In genomic region chr18:72460210-72460680, GRCh38 we compare ENCODE assay signal across 18 cellular contexts.
DNase-seq lines count a peak whose midpoint lies in the region; TF ChIP-seq lines count a peak whose summit lies in the region.
"Had no signal": no experiment of that assay in that cellular context is flagged by ENCODE, and none has a peak within 500 bp of the region (broad histone marks: within the 10 kb centered on the region; RNA-seq: fewer than 3 reads in every experiment).

No MANE protein-coding gene starts in this region.

- intact Hi-C loops in esophagus muscularis mucosa (cut with DNase I), result no loop called here

- H3K36me3 ChIP-seq in SK-N-SH (replicated peaks in 1 of 2; ENCODE audit: control insufficient read depth in 1 of 2, insufficient read depth in 2 of 2, low read length in 1 of 2) (no peaks in the 10 kb centered on the region), esophagus muscularis mucosa (no peaks in the 10 kb centered on the region)
- H3K36me3 ChIP-seq: thoracic aorta had no signal

- peak overlapping the region in 1 of 2 experiments; percentile 62; a peak in 2 of 4 replicates for H3K27ac ChIP-seq in SK-N-SH (ENCODE audit: low read depth in 2 of 2, low read length in 1 of 2)
- no peak overlapping the region for H3K27ac ChIP-seq in esophagus muscularis mucosa (replicated peaks in 1 of 4)
- H3K27ac ChIP-seq: KMS-11, thoracic aorta had no signal

- WGBS in SK-N-SH (ENCODE audit: low lambda C conversion rate), result 15% methylated on average over 1 of the region's 1 CpG
- 85% methylated on average over 1 of the region's 1 CpG for WGBS in esophagus muscularis mucosa

- peaks cover 24% of the 10 kb centered on the region for H3F3A ChIP-seq in SK-N-SH (replicated peaks; ENCODE audit: insufficient read depth)

- TF ChIP-seq CTCF in SK-N-SH (IDR thresholded peaks at IDR 0.05) (no peak), fibroblast of villous mesenchyme (IDR thresholded peaks at IDR 0.05; ENCODE audit: insufficient read depth, low read depth, low read length) (no peak), retinal pigment epithelial cell (conservative IDR thresholded peaks at IDR 0.05; ENCODE audit: low read depth, low read length) (no peak), esophagus muscularis mucosa (IDR thresholded peaks at IDR 0.05) (no peak)

- TF ChIP-seq POLR2A in esophagus muscularis mucosa (IDR thresholded peaks at IDR 0.05; ENCODE audit: low read depth), result no peak

- H3K79me2 ChIP-seq in SK-N-SH (ENCODE audit: insufficient read depth), result no peaks in the 10 kb centered on the region

- H3K9ac ChIP-seq in SK-N-SH, result no peak overlapping the region
- H3K9ac ChIP-seq: KMS-11 had no signal

- H3K27me3 ChIP-seq in SK-N-SH (ENCODE audit: insufficient read depth), result no peaks in the 10 kb centered on the region
- H3K27me3 ChIP-seq in esophagus muscularis mucosa, result no peaks in the 10 kb centered on the region

- H3K9me2 ChIP-seq in SK-N-SH, result no peaks in the 10 kb centered on the region

- TF ChIP-seq EP300 in SK-N-SH (IDR thresholded peaks at IDR 0.05; ENCODE audit: borderline replicate concordance in 1 of 2, low read depth in 1 of 2, low read length in 1 of 2) (peak in 1 of 2 experiments; percentile 64; a peak in 1 of 4 replicates), esophagus muscularis mucosa (IDR thresholded peaks at IDR 0.05) (no peak)

- no peaks in the 10 kb centered on the region for H4K20me1 ChIP-seq in SK-N-SH (ENCODE audit: insufficient read depth)

- H2AFZ ChIP-seq in SK-N-SH (ENCODE audit: low read depth), result 0 out of 2 replicates have a peak overlapping the region, but pooled peaks have one; percentile 19

- no peaks in the 10 kb centered on the region for H3K9me3 ChIP-seq in SK-N-SH
- H3K9me3 ChIP-seq in esophagus muscularis mucosa, result no peaks in the 10 kb centered on the region
- H3K9me3 ChIP-seq: thoracic aorta had no signal

- POLR2A ChIA-PET in SK-N-SH (lab: Yijun Ruan, JAX), result no interaction called here

- peaks cover 0 to 9% of the 10 kb centered on the region in 2 experiments; a peak in 1 of 4 replicates for H3K4me1 ChIP-seq in SK-N-SH (ENCODE audit: control insufficient read depth in 1 of 2, insufficient read depth in 2 of 2, low read depth in 1 of 2, low read length in 1 of 2)
- no peaks in the 10 kb centered on the region for H3K4me1 ChIP-seq in esophagus muscularis mucosa

- H3K4me3 ChIP-seq in SK-N-SH (ENCODE audit: low read depth in 2 of 2, low read length in 1 of 2), result no peak overlapping the region
- H3K4me3 ChIP-seq in fibroblast of villous mesenchyme (ENCODE audit: low read depth, low read length), result no peak overlapping the region
- H3K4me3 ChIP-seq in retinal pigment epithelial cell (ENCODE audit: low read length), result no peak overlapping the region
- H3K4me3 ChIP-seq in esophagus muscularis mucosa, result no peak overlapping the region
- H3K4me3 ChIP-seq: thoracic aorta had no signal

- 0 out of 2 replicates have a peak overlapping the region, but pooled peaks have one; percentile 5 for H3K4me2 ChIP-seq in SK-N-SH
- H3K4me2 ChIP-seq: KMS-11 had no signal

- peak; percentile 17 for DNase-seq in GM04503 (ENCODE audit: low read depth)
- no peak for DNase-seq in SK-N-SH
- DNase-seq in fibroblast of villous mesenchyme (ENCODE audit: low read depth), result peak; percentile 20
- DNase-seq in retinal pigment epithelial cell (ENCODE audit: low read depth), result peak; percentile 4
- no peak for DNase-seq in SKM-1 treated with dmso at 0.1 percent for 144 hours (lab: John Stamatoyannopoulos, UW; ENCODE audit: unreplicated experiment)
- DNase-seq in NCI-H82 treated with DMSO at 0.1 percent for 48 hours (lab: John Stamatoyannopoulos, UW; ENCODE audit: unreplicated experiment), result no peak
- DNase-seq in esophagus muscularis mucosa (ENCODE audit: extremely low spot score), result no peak
- DNase-seq: activated CD4-positive, alpha-beta T cell treated with anti-CD3 and anti-CD28 coated beads for 48 hours; activated naive CD4-positive, alpha-beta T cell treated with anti-CD3 and anti-CD28 coated beads for 36 hours; CD4-positive, CD25-positive, alpha-beta regulatory T cell; effector CD8-positive, alpha-beta T cell; NCI-H1436; NCI-H345; Right ventricle myocardium superior; stimulated activated CD4-positive, alpha-beta T cell treated with anti-CD3 and anti-CD28 coated beads, Interleukin-4, amount 100 ng/mL, for 1 hour; stimulated activated CD8-positive, alpha-beta memory T cell treated with anti-CD3 and anti-CD28 coated beads, Interleukin-4, amount 100 ng/mL, for 48 hours had no signal

- no peak for TF ChIP-seq RAD21 in SK-N-SH (IDR thresholded peaks at IDR 0.05; ENCODE audit: low read length)

- CTCF ChIA-PET in SK-N-SH (lab: Yijun Ruan, JAX), result interaction anchor here (0.9 kb wide), 1 partner anchor 10 kb away, joined by 3 read pairs; no protein-coding TSS in a partner anchor

TF ChIP-seq in SK-N-SH, 30 proteins besides CTCF, POLR2A, EP300 and RAD21 (continues in another document):
- TF ChIP-seq FOXJ3 (CRISPR knock-in tag; IDR thresholded peaks at IDR 0.05), result no peak
- TF ChIP-seq ELF1 (IDR thresholded peaks at IDR 0.05), result peak; percentile 37; the same call in 1 of the 2 replicates
- TF ChIP-seq RCOR1 (IDR thresholded peaks at IDR 0.05; ENCODE audit: low read length), result no peak
- TF ChIP-seq PBX3 (IDR thresholded peaks at IDR 0.05), result peak; percentile 71
- TF ChIP-seq FOXM1 (IDR thresholded peaks at IDR 0.05; ENCODE audit: low read depth), result no peak
- 0 out of 2 replicates have a peak, but pooled peaks have one; percentile 35 for TF ChIP-seq RXRA (IDR thresholded peaks at IDR 0.05; ENCODE audit: borderline replicate concordance, low read depth)
- 0 out of 2 replicates have a peak, but pooled peaks have one; percentile 13 for TF ChIP-seq POLR2AphosphoS5 (IDR thresholded peaks at IDR 0.05; ENCODE audit: low read depth, low read length)
- TF ChIP-seq TCF12 (IDR thresholded peaks at IDR 0.05), result peak; percentile 76
- TF ChIP-seq SIN3A (IDR thresholded peaks at IDR 0.05; ENCODE audit: borderline replicate concordance, low read depth, low read length), result no peak
- no peak for TF ChIP-seq MEF2A (IDR thresholded peaks at IDR 0.05; ENCODE audit: borderline replicate concordance, low read depth)
- TF ChIP-seq JUND (IDR thresholded peaks at IDR 0.05), result peak; percentile 64
- no peak for TF ChIP-seq GABPA (IDR thresholded peaks at IDR 0.05; ENCODE audit: low read depth)
- TF ChIP-seq ZBTB33 (IDR thresholded peaks at IDR 0.05; ENCODE audit: borderline replicate concordance, low read depth), result no peak
- peak; percentile 78 for TF ChIP-seq NFIC (IDR thresholded peaks at IDR 0.05; ENCODE audit: borderline replicate concordance)
- TF ChIP-seq TAF1 (IDR thresholded peaks at IDR 0.05; ENCODE audit: borderline replicate concordance, low read depth, low read length), result no peak
- TF ChIP-seq SMC3 (IDR thresholded peaks at IDR 0.05; ENCODE audit: low read depth, low read length), result no peak
- TF ChIP-seq GATA2 (CRISPR knock-in tag; IDR thresholded peaks at IDR 0.05), result no peak
- no peak for TF ChIP-seq IRF3 (IDR thresholded peaks at IDR 0.05; ENCODE audit: low read depth, low read length)
- TF ChIP-seq FOSL2 (IDR thresholded peaks at IDR 0.05; ENCODE audit: borderline replicate concordance, low read depth), result peak; percentile 71; the same call in 1 of the 2 replicates
- peak; percentile 55; the same call in 1 of the 2 replicates for TF ChIP-seq TEAD4 (IDR thresholded peaks at IDR 0.05; ENCODE audit: borderline replicate concordance, insufficient read depth)
- TF ChIP-seq MAX (IDR thresholded peaks at IDR 0.05; ENCODE audit: low read depth), result no peak

Comparison
In these comparisons a context has a peak if more than half of its experiments do, and no peak if none do; other contexts are left out.
1. DNase-seq: peak in GM04503 (single experiment), fibroblast of villous mesenchyme (single experiment) and retinal pigment epithelial cell (single experiment); none in SK-N-SH (single experiment), SKM-1 treated with dmso at 0.1 percent for 144 hours (single experiment), NCI-H82 treated with DMSO at 0.1 percent for 48 hours (single experiment) and esophagus muscularis mucosa (single experiment).